ENCODE assay signal across 8 cellular contexts in genomic region chr3:179348325-179349013, GRCh38. TPM values are rescaled to one million over a fixed set of nuclear protein-coding genes. Genes with fewer than 3 reads are reported as not detected.
DNase-seq lines count a peak whose midpoint lies in the region; ATAC-seq, FAIRE-seq and TF ChIP-seq lines count a peak whose summit lies in the region.

No MANE protein-coding gene starts in this region.

- dilution Hi-C loops in keratinocyte (cut with MboI; ENCODE audit: extremely low pct_ligation_motif_present, low sequenced_read_pairs) = no loop called here

- H3K4me1 Mint-ChIP-seq in Calu3 (ENCODE audit: low read depth, unreplicated experiment) = peaks cover 7% of the 10 kb centered on the region
- H3K4me1 Mint-ChIP-seq in activated T-helper 1 cell treated with anti-CD3 and anti-CD28 coated beads, Interleukin-12 subunit alpha, Interleukin-12 subunit beta, Interleukin-2, Interleukin-4 antibody, amounts not matched to agents 30 ng/mL and 10 ng/mL and 1 ng/mL, durations not matched to agents 14 hours and 24 hours and 36 hours (ENCODE audit: low read depth) = peaks cover 27% of the 10 kb centered on the region

- peak; percentile 32 for FAIRE-seq in keratinocyte (lab: Jason Lieb, UNC)

- intact Hi-C loops in Calu3 (cut with micrococcal nuclease; ENCODE audit: unreplicated experiment) = loop anchor here (5.0 kb wide), 1 partner anchor 214 kb away; the partner anchor contains the start of gene ACTL6A
- intact Hi-C loops in activated T-helper 1 cell treated with anti-CD3 and anti-CD28 coated beads, Interleukin-12 subunit alpha, Interleukin-12 subunit beta, Interleukin-2, Interleukin-4 antibody, amounts not matched to agents 30 ng/mL and 10 ng/mL and 1 ng/mL, durations not matched to agents 14 hours and 24 hours and 36 hours (cut with micrococcal nuclease) = loop anchor here (5.0 kb wide), 2 partner anchors 104 to 1254 kb away; partner anchors contain the start of genes GNB4 and TTC14

- no peaks in the 10 kb centered on the region for H3K9me3 ChIP-seq in keratinocyte (ENCODE audit: control insufficient read depth, low read depth, low read length)
- H3K9me3 ChIP-seq in thoracic aorta = no peaks in the 10 kb centered on the region

- H3K27me3 Mint-ChIP-seq in Calu3 (ENCODE audit: unreplicated experiment) = no peaks in the 10 kb centered on the region
- no peaks in the 10 kb centered on the region for H3K27me3 Mint-ChIP-seq in activated T-helper 1 cell treated with anti-CD3 and anti-CD28 coated beads, Interleukin-12 subunit alpha, Interleukin-12 subunit beta, Interleukin-2, Interleukin-4 antibody, amounts not matched to agents 30 ng/mL and 10 ng/mL and 1 ng/mL, durations not matched to agents 14 hours and 24 hours and 36 hours (ENCODE audit: insufficient read depth)

- peak overlapping the region; percentile 86 for H3K4me2 ChIP-seq in keratinocyte (ENCODE audit: control insufficient read depth, extremely low read depth, insufficient read depth, low read depth, low read length)

- BruUV-seq in Calu3 (replicated peaks; lab: Mats Ljungman, UMichigan) = TSS peak; percentile 65

- peak; percentile 53 for ATAC-seq in GM19455 (IDR thresholded peaks at IDR 0.05; ENCODE audit: unreplicated experiment)
- ATAC-seq in HG03521 (IDR thresholded peaks at IDR 0.05; ENCODE audit: unreplicated experiment) = peak; percentile 38
- ATAC-seq in thoracic aorta (ENCODE audit: insufficient number of reproducible peaks, low FRiP score, low read depth) = no peak

- H3K4me3 ChIP-seq in keratinocyte (ENCODE audit: control insufficient read depth in 2 of 3, extremely low read depth in 1 of 3, insufficient read depth in 2 of 3, low read depth in 1 of 3, low read length in 3 of 3) (peak overlapping the region; percentile 76 to 98 (median 84)), thoracic aorta (peak overlapping the region; percentile 93)

- peak overlapping the region; percentile 99 for H3K4me3 Mint-ChIP-seq in Calu3 (ENCODE audit: low read depth, unreplicated experiment)
- H3K4me3 Mint-ChIP-seq in activated T-helper 1 cell treated with anti-CD3 and anti-CD28 coated beads, Interleukin-12 subunit alpha, Interleukin-12 subunit beta, Interleukin-2, Interleukin-4 antibody, amounts not matched to agents 30 ng/mL and 10 ng/mL and 1 ng/mL, durations not matched to agents 14 hours and 24 hours and 36 hours = peak overlapping the region; percentile 98

- H3K36me3 Mint-ChIP-seq in Calu3 (ENCODE audit: insufficient read depth, unreplicated experiment) = peaks cover 40% of the 10 kb centered on the region
- peaks cover 17% of the 10 kb centered on the region for H3K36me3 Mint-ChIP-seq in activated T-helper 1 cell treated with anti-CD3 and anti-CD28 coated beads, Interleukin-12 subunit alpha, Interleukin-12 subunit beta, Interleukin-2, Interleukin-4 antibody, amounts not matched to agents 30 ng/mL and 10 ng/mL and 1 ng/mL, durations not matched to agents 14 hours and 24 hours and 36 hours (ENCODE audit: low read depth)

- H3K36me3 ChIP-seq in keratinocyte (ENCODE audit: control insufficient read depth in 2 of 2, extremely low read depth in 1 of 2, insufficient read depth in 2 of 2, low read length in 2 of 2) (peaks cover 7 to 9% of the 10 kb centered on the region in 2 experiments), thoracic aorta (peaks cover 11% of the 10 kb centered on the region)

- H4K20me1 ChIP-seq in keratinocyte (ENCODE audit: control insufficient read depth, extremely low read depth, insufficient read depth, low read length) = no peaks in the 10 kb centered on the region

- H3K27me3 ChIP-seq in keratinocyte (ENCODE audit: control insufficient read depth, extremely low read depth, insufficient read depth, low read length) = no peaks in the 10 kb centered on the region
- no peaks in the 10 kb centered on the region for H3K27me3 ChIP-seq in thoracic aorta (replicated peaks; ENCODE audit: insufficient read depth)

- peaks cover 17% of the 10 kb centered on the region for H3K79me2 ChIP-seq in keratinocyte (ENCODE audit: control insufficient read depth, insufficient read depth, low read length)

- no peak for DNase-seq in Calu3
- no peak for DNase-seq in activated T-helper 1 cell treated with anti-CD3 and anti-CD28 coated beads, Interleukin-12 subunit alpha, Interleukin-12 subunit beta, Interleukin-2, Interleukin-4 antibody, amounts not matched to agents 30 ng/mL and 10 ng/mL and 1 ng/mL, durations not matched to agents 14 hours and 24 hours and 36 hours (ENCODE audit: low spot score)
- no peak for DNase-seq in keratinocyte (ENCODE audit: low read depth, low spot score)
- no peak for DNase-seq in thoracic aorta (ENCODE audit: low spot score)
- DNase-seq in cerebellum (ENCODE audit: low spot score) = no peak
- no peak for DNase-seq in COLO829 (ENCODE audit: low spot score)

- H3K4me1 ChIP-seq in keratinocyte (ENCODE audit: control insufficient read depth, extremely low read depth, insufficient read depth, low read length) (peaks cover 5% of the 10 kb centered on the region), thoracic aorta (ENCODE audit: control insufficient read depth in 1 of 2, low read depth in 2 of 2) (peaks cover 15% of the 10 kb centered on the region in 2 donors)

- H3K27ac Mint-ChIP-seq in Calu3 (ENCODE audit: unreplicated experiment) = peak overlapping the region; percentile 96
- peak overlapping the region; percentile 96 for H3K27ac Mint-ChIP-seq in activated T-helper 1 cell treated with anti-CD3 and anti-CD28 coated beads, Interleukin-12 subunit alpha, Interleukin-12 subunit beta, Interleukin-2, Interleukin-4 antibody, amounts not matched to agents 30 ng/mL and 10 ng/mL and 1 ng/mL, durations not matched to agents 14 hours and 24 hours and 36 hours

- no peak for TF ChIP-seq CTCF in Calu3 (IDR thresholded peaks at IDR 0.05; ENCODE audit: unreplicated experiment)
- TF ChIP-seq CTCF in keratinocyte (optimal IDR thresholded peaks at IDR 0.05 in 1 of 3, IDR thresholded peaks at IDR 0.05 in 1 of 3, conservative IDR thresholded peaks at IDR 0.05 in 1 of 3; ENCODE audit: extremely low read depth in 1 of 3, insufficient read depth in 2 of 3, low read length in 3 of 3) = no peak
- TF ChIP-seq CTCF in thoracic aorta (IDR thresholded peaks at IDR 0.05) = no peak

- H3K27ac ChIP-seq in keratinocyte (ENCODE audit: control insufficient read depth, insufficient read depth, low read length) = peak overlapping the region; percentile 59
- peak overlapping the region; percentile 64 to 78 for H3K27ac ChIP-seq in thoracic aorta

- H3K9me1 ChIP-seq in keratinocyte (ENCODE audit: control insufficient read depth, extremely low read depth, insufficient read depth, low read length) = peaks cover 2% of the 10 kb centered on the region

- H2AFZ ChIP-seq in keratinocyte (ENCODE audit: control insufficient read depth, low read length) = peak overlapping the region; percentile 98

- CTCF ChIA-PET in Calu3 (lab: Charles Lee) = interaction anchor here (0.6 to 2.2 kb wide), 2 partner anchors 27 to 48 kb away, joined by 3 to 6 read pairs; no protein-coding TSS in a partner anchor

- H3K9ac ChIP-seq in keratinocyte (ENCODE audit: control insufficient read depth, extremely low read depth, insufficient read depth, low read length) = peak overlapping the region; percentile 76

- H3K9me3 Mint-ChIP-seq in Calu3 (ENCODE audit: low read depth, unreplicated experiment) = no peaks in the 10 kb centered on the region
- H3K9me3 Mint-ChIP-seq in activated T-helper 1 cell treated with anti-CD3 and anti-CD28 coated beads, Interleukin-12 subunit alpha, Interleukin-12 subunit beta, Interleukin-2, Interleukin-4 antibody, amounts not matched to agents 30 ng/mL and 10 ng/mL and 1 ng/mL, durations not matched to agents 14 hours and 24 hours and 36 hours = no peaks in the 10 kb centered on the region

RNA-seq across cellular contexts. Expression of gene MFN1, which starts 1.0 kb away (rescaled TPM):
- total RNA-seq in Calu3 (2022) (79.9 and 86.2 TPM in 2 replicates), thoracic aorta (10 to 100 TPM; 26.3 to 57.4 TPM), cerebellum (95.7 TPM)
- 29.5 and 37.7 TPM in 2 replicates for total RNA-seq in activated T-helper 1 cell treated with anti-CD3 and anti-CD28 coated beads, Interleukin-12 subunit alpha, Interleukin-12 subunit beta, Interleukin-2, Interleukin-4 antibody, amounts not matched to agents 30 ng/mL and 10 ng/mL and 1 ng/mL, durations not matched to agents 14 hours and 24 hours and 36 hours
- 26.5 to 50.2 TPM (median 36.8 TPM) in 3 replicates for polyA plus RNA-seq in keratinocyte
- 106 TPM for polyA plus RNA-seq in keratinocyte (2011; ENCODE audit: low read depth)
- 21.1 and 36.4 TPM in 2 replicates for polyA plus RNA-seq in keratinocyte (2011; cell fraction: cytosol; rRNA removed)
- 47.5 and 69.2 TPM in 2 replicates for polyA plus RNA-seq in keratinocyte (2011; cell fraction: nucleus; rRNA removed)
- 25.2 and 38.5 TPM in 2 replicates for polyA plus RNA-seq in keratinocyte (2012; ENCODE audit: low replicate concordance)
- polyA minus RNA-seq in keratinocyte = 6.6 to 74.2 TPM (median 25.4 TPM) in 3 replicates
- polyA minus RNA-seq in keratinocyte (2011; cell fraction: cytosol; rRNA and poly(A)+ RNA removed) = 24.7 TPM
- 30.7 and 75.5 TPM in 2 replicates for polyA minus RNA-seq in keratinocyte (2011; cell fraction: nucleus; rRNA and poly(A)+ RNA removed)

RNA-seq across cellular contexts. Expression of gene ZNF639, which starts 25.6 kb away (rescaled TPM):
- total RNA-seq in Calu3 (2022) (48.0 and 52.1 TPM in 2 replicates), thoracic aorta (10 to 100 TPM; 21.8 to 62.2 TPM), cerebellum (51.8 TPM)
- 36.2 and 37.0 TPM in 2 replicates for total RNA-seq in activated T-helper 1 cell treated with anti-CD3 and anti-CD28 coated beads, Interleukin-12 subunit alpha, Interleukin-12 subunit beta, Interleukin-2, Interleukin-4 antibody, amounts not matched to agents 30 ng/mL and 10 ng/mL and 1 ng/mL, durations not matched to agents 14 hours and 24 hours and 36 hours
- polyA plus RNA-seq in keratinocyte = 7.6 to 15.8 TPM (median 14.9 TPM) in 3 replicates
- 14.7 TPM for polyA plus RNA-seq in keratinocyte (2011; ENCODE audit: low read depth)
- 7.8 and 16.0 TPM in 2 replicates for polyA plus RNA-seq in keratinocyte (2011; cell fraction: cytosol; rRNA removed)
- polyA plus RNA-seq in keratinocyte (2011; cell fraction: nucleus; rRNA removed) = 7.6 and 9.9 TPM in 2 replicates
- 10.2 and 21.7 TPM in 2 replicates for polyA plus RNA-seq in keratinocyte (2012; ENCODE audit: low replicate concordance)
- 4.9 to 15.1 TPM (median 5.5 TPM) in 3 replicates for polyA minus RNA-seq in keratinocyte
- 10.0 TPM for polyA minus RNA-seq in keratinocyte (2011; cell fraction: cytosol; rRNA and poly(A)+ RNA removed)
- 3.5 and 7.2 TPM in 2 replicates for polyA minus RNA-seq in keratinocyte (2011; cell fraction: nucleus; rRNA and poly(A)+ RNA removed)
